20 cellular contexts compared by ENCODE assay signal in the genomic region with DNA sequence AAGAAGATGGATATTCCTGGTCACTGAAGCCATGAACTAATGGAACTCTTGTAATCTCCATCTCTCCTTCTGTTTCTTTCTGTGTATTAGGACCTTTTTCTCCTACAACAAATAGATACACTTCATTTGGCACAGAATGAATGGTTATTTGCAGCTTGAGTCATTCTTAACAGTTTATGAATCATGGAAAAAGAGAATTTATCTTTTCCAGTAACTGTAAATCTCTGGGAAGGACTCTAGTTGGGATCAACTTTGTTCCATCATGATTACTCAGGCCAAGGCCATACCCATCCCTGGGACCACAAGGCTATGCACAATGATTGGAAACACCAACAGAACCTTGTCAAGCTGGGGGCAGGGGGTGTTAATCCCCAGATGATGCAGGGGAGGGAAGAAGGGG.
DNase-seq lines count a peak whose midpoint lies in the region; FAIRE-seq lines count a peak whose summit lies in the region.
"Had no signal": no experiment of that assay in that cellular context is flagged by ENCODE, and none has a peak within 500 bp of the region (broad histone marks: within the 10 kb centered on the region; RNA-seq: fewer than 3 reads in every experiment).

No MANE protein-coding gene starts in this region.

- DNase-seq in EH (ENCODE audit: low read depth) (peak; percentile 56), HCEC 1CT (peak; percentile 58), amniotic epithelial cell (ENCODE audit: low read depth) (peak; percentile 37), kidney glomerular epithelial cell (lab: John Stamatoyannopoulos, UW) (peak; percentile 57), HTR-8/SVneo (ENCODE audit: insufficient read length, low spot score) (no peak), posterior cingulate gyrus (no peak), NCI-H2171 treated with DMSO at 0.1 percent for 48 hours (lab: John Stamatoyannopoulos, UW) (no peak)
- DNase-seq in activated effector memory CD4-positive, alpha-beta T cell treated with Interleukin-2 at 50 U/mL for 16 hours, result no peak
- DNase-seq: activated CD4-positive, alpha-beta memory T cell treated with anti-CD3 and anti-CD28 coated beads for 36 hours; activated naive CD4-positive, alpha-beta T cell treated with Interleukin-2 at 50 U/mL for 16 hours; AML-193; CD8-positive, alpha-beta memory T cell; effector memory CD8-positive, alpha-beta T cell; head of caudate nucleus; left ventricle myocardium superior; mucosa of descending colon; NCI-H2029; stimulated activated CD4-positive, alpha-beta T cell treated with anti-CD3 and anti-CD28 coated beads, Interleukin-2, amount 100 ng/mL, for 24 hours; stimulated activated naive CD4-positive, alpha-beta T cell; tibial artery had no signal

- no peak for FAIRE-seq in HTR-8/SVneo (lab: Jason Lieb, UNC)

- intact Hi-C loops in posterior cingulate gyrus (cut with DNase I), result no loop called here

Comparison
In these comparisons a context has a peak if more than half of its experiments do, and no peak if none do; other contexts are left out.
1. DNase-seq: peak in EH (single experiment), HCEC 1CT (single experiment), amniotic epithelial cell (single experiment) and kidney glomerular epithelial cell (single experiment); none in activated effector memory CD4-positive, alpha-beta T cell treated with Interleukin-2 at 50 U/mL for 16 hours (single experiment), HTR-8/SVneo (single experiment), posterior cingulate gyrus (0 of 10) and NCI-H2171 treated with DMSO at 0.1 percent for 48 hours (single experiment).